ENCODE assay signal across 16 cellular contexts in genomic region chr2:24515841-24516240, GRCh38. TPM values are rescaled to one million over a fixed set of nuclear protein-coding genes. Genes with fewer than 3 reads are reported as not detected.
DNase-seq lines count a peak whose midpoint lies in the region; ATAC-seq and TF ChIP-seq lines count a peak whose summit lies in the region.
"Had no signal": no experiment of that assay in that cellular context is flagged by ENCODE, and none has a peak within 500 bp of the region (broad histone marks: within the 10 kb centered on the region; RNA-seq: fewer than 3 reads in every experiment).

No MANE protein-coding gene starts in this region.

- no peak overlapping the region for H3K4me2 ChIP-seq in hepatocyte

- no peak for TF ChIP-seq POLR2A in heart left ventricle (IDR thresholded peaks at IDR 0.05)

- H2AFZ ChIP-seq in hepatocyte, result no peak overlapping the region

- H4K20me1 ChIP-seq in hepatocyte (ENCODE audit: insufficient read depth, poor library complexity, severe bottlenecking), result peaks cover 57% of the 10 kb centered on the region

- 88 to 100% (median 94%) methylated on average over 2 to 3 of the region's 3 CpGs for WGBS in heart left ventricle, 4 donors
- no CpG with 5 or more reads among the region's 3 CpGs for WGBS in hepatocyte (ENCODE audit: low lambda C conversion rate, missing lambda C conversion rate)

- ATAC-seq in heart left ventricle, result peak in 3 of 4 donors; percentile 47 to 51 (median 50)
- no peak for ATAC-seq in Right ventricle myocardium superior (ENCODE audit: poor library complexity)
- ATAC-seq in upper lobe of right lung, result peak; percentile 49
- no peak for ATAC-seq in GM21619 (IDR thresholded peaks at IDR 0.05; ENCODE audit: unreplicated experiment)
- ATAC-seq: lower lobe of right lung; sciatic nerve; stimulated activated memory B cell treated with anti-CD40 and anti-IgM and Interleukin-4, amounts not matched to agents 10 μg/mL and 1 μg/mL and 100 μg/mL, for 72 hours had no signal

- H3K36me3 ChIP-seq in heart left ventricle (no peaks in the 10 kb centered on the region), upper lobe of right lung (no peaks in the 10 kb centered on the region), hepatocyte (replicated peaks; ENCODE audit: insufficient read depth, low read depth) (no peaks in the 10 kb centered on the region)
- H3K36me3 ChIP-seq: lower lobe of right lung had no signal

- H3K27ac ChIP-seq in heart left ventricle (peak overlapping the region in 1 of 12 donors; percentile 8), upper lobe of right lung (no peak overlapping the region), hepatocyte (no peak overlapping the region)
- H3K27ac ChIP-seq: lower lobe of right lung had no signal

- TF ChIP-seq CTCF in heart left ventricle (IDR thresholded peaks at IDR 0.05) (no peak), upper lobe of right lung (IDR thresholded peaks at IDR 0.05) (no peak), GM10266 (IDR thresholded peaks at IDR 0.05; ENCODE audit: control insufficient read depth, insufficient read depth, low read depth, missing control alignments) (no peak), hepatocyte (IDR thresholded peaks at IDR 0.05; ENCODE audit: poor library complexity) (no peak)

- H3K9me3 ChIP-seq in heart left ventricle (peaks cover 0 to 7% (median 0%) of the 10 kb centered on the region in 12 donors), upper lobe of right lung (no peaks in the 10 kb centered on the region), hepatocyte (ENCODE audit: low read depth) (no peaks in the 10 kb centered on the region)
- H3K9me3 ChIP-seq: lower lobe of right lung had no signal

- in situ Hi-C loops in SK-MEL-5 (cut with HindIII; ENCODE audit: low pct_unique_long_range_greater_than_20kb, low sequenced_read_pairs), result no loop called here

- H3K9me2 ChIP-seq in hepatocyte (replicated peaks; ENCODE audit: insufficient read depth), result no peaks in the 10 kb centered on the region

- intact Hi-C loops in heart left ventricle (cut with DNase I), result no loop called here
- intact Hi-C loops in Right ventricle myocardium superior (cut with DNase I), result no loop called here
- intact Hi-C loops in upper lobe of right lung (cut with DNase I), result no loop called here

- DNase-seq in heart left ventricle (no peak), Right ventricle myocardium superior (no peak), SK-MEL-5 (ENCODE audit: low read depth, low spot score) (peak; percentile 39), foreskin melanocyte (peak; percentile 37), upper lobe of right lung (no peak), GM10266 (ENCODE audit: extremely low spot score) (no peak), hepatocyte (ENCODE audit: low spot score) (no peak)
- DNase-seq: activated CD4-positive, alpha-beta T cell treated with anti-CD3 and anti-CD28 coated beads for 48 hours; lower lobe of right lung; NCI-H1436; nephron progenitor cell; stimulated activated CD4-positive, alpha-beta T cell treated with anti-CD3 and anti-CD28 coated beads, Interleukin-4, amount 100 ng/mL, for 24 hours; T-helper 1 cell had no signal

- H3K4me1 ChIP-seq in heart left ventricle (peaks cover 0 to 72% (median 33%) of the 10 kb centered on the region in 12 donors), upper lobe of right lung (peaks cover 21% of the 10 kb centered on the region), hepatocyte (ENCODE audit: insufficient read depth) (peaks cover 18% of the 10 kb centered on the region)

- peaks cover 91% of the 10 kb centered on the region for H3K79me2 ChIP-seq in hepatocyte

- H3K27me3 ChIP-seq in heart left ventricle, result no peaks in the 10 kb centered on the region
- no peaks in the 10 kb centered on the region for H3K27me3 ChIP-seq in upper lobe of right lung
- no peaks in the 10 kb centered on the region for H3K27me3 ChIP-seq in hepatocyte

- H3K4me3 ChIP-seq in heart left ventricle, result no peak overlapping the region
- H3K4me3 ChIP-seq in upper lobe of right lung, result no peak overlapping the region
- no peak overlapping the region for H3K4me3 ChIP-seq in hepatocyte
- H3K4me3 ChIP-seq: lower lobe of right lung had no signal

RNA-seq across cellular contexts. Expression of gene NCOA1, which starts 24.8 kb away (rescaled TPM):
- total RNA-seq in heart left ventricle, result 10 to 100 TPM; 23.9 to 42.3 (median 33.2) TPM
- 10 to 100 TPM in 1 of 2 donors, 1 to 10 TPM in 1; 8.5 to 17.3 TPM for polyA plus RNA-seq in heart left ventricle
- 32.2 TPM for total RNA-seq in Right ventricle myocardium superior
- 14.4 and 17.6 TPM in 2 replicates for total RNA-seq in SK-MEL-5 (2014; rRNA removed; shearing (Covaris generic))
- 12.5 and 18.4 TPM in 2 replicates for polyA plus RNA-seq in SK-MEL-5 (2015; cell fraction: cytosol; rRNA removed)
- 12.1 and 14.3 TPM in 2 replicates for polyA plus RNA-seq in SK-MEL-5 (2015; cell fraction: nucleus; rRNA removed)
- total RNA-seq in upper lobe of right lung, result 46.9 TPM
- 51.7 and 53.9 TPM in 2 replicates for total RNA-seq in hepatocyte
- polyA plus RNA-seq in hepatocyte, result 32.5 and 39.0 TPM in 2 replicates

Comparison
In these comparisons a context has a peak if more than half of its experiments do, and no peak if none do; other contexts are left out.
1. ATAC-seq: peak in heart left ventricle (3 of 4) and upper lobe of right lung (single experiment); none in Right ventricle myocardium superior (single experiment) and GM21619 (single experiment).
2. DNase-seq: peak in SK-MEL-5 (single experiment) and foreskin melanocyte (single experiment); none in heart left ventricle (0 of 5), Right ventricle myocardium superior (single experiment), upper lobe of right lung (single experiment), GM10266 (single experiment) and hepatocyte (single experiment).